1 cellular context compared by ENCODE assay signal in genomic region chr3:152156880-152157279, GRCh38.
TF ChIP-seq lines count a peak whose summit lies in the region.

No MANE protein-coding gene starts in this region.

TF ChIP-seq in A549, 52 proteins besides CTCF, POLR2A, EP300 and RAD21 (continued from another document):
- no peak for TF ChIP-seq PBX3 (IDR thresholded peaks at IDR 0.05)
- no peak for TF ChIP-seq HES2 (IDR thresholded peaks at IDR 0.05)
- no peak for TF ChIP-seq MYC (IDR thresholded peaks at IDR 0.05; ENCODE audit: borderline replicate concordance, low read length)
- TF ChIP-seq JUNB (IDR thresholded peaks at IDR 0.05), result no peak
- TF ChIP-seq KDM5A (IDR thresholded peaks at IDR 0.05), result no peak
- TF ChIP-seq RCOR1 (IDR thresholded peaks at IDR 0.05; ENCODE audit: low read depth, low read length), result no peak
- TF ChIP-seq ELK1 (IDR thresholded peaks at IDR 0.05; ENCODE audit: low read depth, low read length), result no peak
- no peak for TF ChIP-seq FOSL2 (IDR thresholded peaks at IDR 0.05)
- no peak for TF ChIP-seq FOSL2 (CRISPR knock-in tag; IDR thresholded peaks at IDR 0.05)
- no peak for TF ChIP-seq ZNF302 (CRISPR knock-in tag; IDR thresholded peaks at IDR 0.05)
